In genomic region chr2:112843836-112844235, GRCh38 we compare ENCODE assay signal across 29 cellular contexts. TPM values are rescaled to one million over a fixed set of nuclear protein-coding genes. Genes with fewer than 3 reads are reported as not detected.
"Had no signal": no experiment of that assay in that cellular context is flagged by ENCODE, and none has a peak within 500 bp of the region (broad histone marks: within the 10 kb centered on the region; RNA-seq: fewer than 3 reads in every experiment).

No MANE protein-coding gene starts in this region.

- DNase-seq: colonic mucosa; cortex of kidney; effector CD8-positive, alpha-beta T cell; effector memory CD8-positive, alpha-beta T cell; endodermal cell; erythroblast; esophagus squamous epithelium; foreskin fibroblast; foreskin melanocyte; gastrocnemius medialis; glutamatergic neuron; head of caudate nucleus; heart right ventricle; hippocampal formation; left cardiac atrium; left ventricle myocardium inferior; lower lobe of right lung; mesenchymal stem cell; mucosa of descending colon; naive B cell had no signal

- H3K4me1 ChIP-seq: colonic mucosa, esophagus squamous epithelium, gastrocnemius medialis, left ventricle myocardium inferior had no signal

- FAIRE-seq: endometrium, islet of Langerhans, keratinocyte had no signal

- H3K27me3 ChIP-seq: colonic mucosa, esophagus squamous epithelium had no signal

- H3K4me3 ChIP-seq: colonic mucosa, esophagus squamous epithelium, gastrocnemius medialis, heart right ventricle, left ventricle myocardium inferior, lower lobe of right lung, mucosa of descending colon had no signal

- H3K9me3 ChIP-seq: colonic mucosa, esophagus squamous epithelium, gastrocnemius medialis, heart right ventricle, left ventricle myocardium inferior, lower lobe of right lung, mucosa of descending colon had no signal

- ATAC-seq: effector memory CD8-positive, alpha-beta T cell; esophagus mucosa; gastrocnemius medialis; heart right ventricle; left cardiac atrium; lower lobe of right lung had no signal

- H3K36me3 ChIP-seq: colonic mucosa, esophagus squamous epithelium, gastrocnemius medialis, heart right ventricle, left ventricle myocardium inferior, lower lobe of right lung had no signal

- H3K27ac ChIP-seq: colonic mucosa, epithelial cell of prostate, esophagus squamous epithelium, gastrocnemius medialis, heart right ventricle, left ventricle myocardium inferior, lower lobe of right lung had no signal

RNA-seq across cellular contexts. Expression of gene IL1B, which starts 7.3 kb away (rescaled TPM):
- total RNA-seq: dermis microvascular lymphatic vessel endothelial cell, endodermal cell, gastrocnemius medialis, lung microvascular endothelial cell, myocyte had no signal

RNA-seq across cellular contexts. Expression of gene IL1A, which starts 59.5 kb away (rescaled TPM):
- total RNA-seq: dermis microvascular lymphatic vessel endothelial cell, gastrocnemius medialis, heart right ventricle, left cardiac atrium, left ventricle myocardium inferior, lung microvascular endothelial cell, mesenteric fat pad, mucosa of descending colon, myocyte had no signal
